ENCODE assay signal across 20 cellular contexts in the genomic region with DNA sequence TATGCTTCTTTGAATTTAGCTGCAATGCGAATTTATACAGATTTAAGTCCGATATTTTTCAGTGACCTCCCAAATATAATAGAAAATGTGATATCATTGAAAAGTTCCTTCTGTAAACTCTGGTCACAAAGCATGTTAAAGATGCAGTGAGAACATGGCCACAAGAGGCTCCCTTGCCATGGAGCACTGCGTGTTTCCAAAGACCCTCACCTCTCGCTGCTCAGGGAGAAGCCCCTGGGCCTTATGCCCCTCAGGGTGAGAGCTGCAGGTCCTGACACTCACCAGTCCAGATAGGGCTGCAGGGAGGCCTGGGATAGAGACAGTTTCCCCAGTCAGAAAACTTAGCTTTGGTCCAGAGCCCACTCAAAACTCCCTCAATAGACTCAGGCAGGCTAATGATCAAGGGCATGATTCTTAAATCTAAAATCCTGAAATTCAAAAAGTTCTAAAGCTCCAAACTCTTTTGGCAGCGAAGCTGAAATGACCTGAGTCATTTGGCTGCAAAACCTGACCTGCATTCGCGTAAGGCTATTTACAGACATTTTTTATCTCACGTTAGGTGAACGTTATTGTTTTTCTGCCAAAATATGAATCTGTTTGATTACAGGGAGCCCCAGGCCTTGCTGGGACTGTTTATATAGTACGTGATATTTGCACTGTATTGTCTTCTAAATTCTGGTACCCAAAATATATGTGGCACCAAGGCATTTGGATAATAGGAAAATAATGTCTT.
DNase-seq lines count a peak whose midpoint lies in the region; ATAC-seq and TF ChIP-seq lines count a peak whose summit lies in the region.
"Had no signal": no experiment of that assay in that cellular context is flagged by ENCODE, and none has a peak within 500 bp of the region (broad histone marks: within the 10 kb centered on the region; RNA-seq: fewer than 3 reads in every experiment).

No MANE protein-coding gene starts in this region.

- H3K9me3 ChIP-seq in PC-9 (ENCODE audit: insufficient read depth, low read depth) = no peaks in the 10 kb centered on the region
- no peaks in the 10 kb centered on the region for H3K9me3 ChIP-seq in neural cell (ENCODE audit: low read length)
- H3K9me3 ChIP-seq in suprapubic skin = no peaks in the 10 kb centered on the region
- H3K9me3 ChIP-seq: heart right ventricle, thoracic aorta had no signal

- ATAC-seq in GM23338 (peak; percentile 95), foreskin keratinocyte (no peak)
- ATAC-seq: sciatic nerve; stimulated activated effector memory CD8-positive, alpha-beta T cell treated with anti-CD3 and anti-CD28 coated beads, Interleukin-12 subunit alpha, Interleukin-12 subunit beta, amount 100 ng/mL, for 72 hours; T-cell had no signal

- BruUV-seq in PC-9 (replicated peaks; lab: Mats Ljungman, UMichigan) = no TSS peak

- H3K9ac ChIP-seq in neural cell (ENCODE audit: low read length) = no peak overlapping the region

- no peaks in the 10 kb centered on the region for H3K27me3 Mint-ChIP-seq in GM23338 (ENCODE audit: insufficient read depth, low read depth, poor library complexity)
- H3K27me3 Mint-ChIP-seq: activated naive CD4-positive, alpha-beta T cell treated with anti-CD3 and anti-CD28 coated beads, Interleukin-2, amount 10 ng/mL, durations not matched to agents 7 days and 5 days; T-cell had no signal

- H2AFZ ChIP-seq in GM23338 (peak overlapping the region; percentile 48; the same call in 1 of the 2 replicates), PC-9 (peak overlapping the region; percentile 50; the same call in 1 of the 2 replicates), neural cell (ENCODE audit: low read depth, low read length) (no peak overlapping the region)

- peak; percentile 62 for TF ChIP-seq CTCF in GM23338 (conservative IDR thresholded peaks at IDR 0.05; ENCODE audit: low read depth in 2 of 2)
- no peak for TF ChIP-seq CTCF in PC-9 (conservative IDR thresholded peaks at IDR 0.05)
- peak; percentile 4 for TF ChIP-seq CTCF in foreskin keratinocyte (conservative IDR thresholded peaks at IDR 0.05)
- peak; percentile 18 for TF ChIP-seq CTCF in neural cell (IDR thresholded peaks at IDR 0.05; ENCODE audit: poor library complexity, severe bottlenecking)
- TF ChIP-seq CTCF in suprapubic skin (IDR thresholded peaks at IDR 0.05) = no peak

- peak overlapping the region; percentile 77 for H3K27ac Mint-ChIP-seq in GM23338
- H3K27ac Mint-ChIP-seq: activated naive CD4-positive, alpha-beta T cell treated with anti-CD3 and anti-CD28 coated beads, Interleukin-2, amount 10 ng/mL, durations not matched to agents 7 days and 5 days; mesothelial cell of epicardium; stimulated activated effector memory CD8-positive, alpha-beta T cell treated with anti-CD3 and anti-CD28 coated beads, Interleukin-12 subunit alpha, Interleukin-12 subunit beta, amount 100 ng/mL, for 72 hours; T-cell had no signal

- no peaks in the 10 kb centered on the region; the same call in 2 of the 3 replicates for H3K9me3 Mint-ChIP-seq in GM23338
- H3K9me3 Mint-ChIP-seq: mesothelial cell of epicardium; stimulated activated effector memory CD8-positive, alpha-beta T cell treated with anti-CD3 and anti-CD28 coated beads, Interleukin-12 subunit alpha, Interleukin-12 subunit beta, amount 100 ng/mL, for 72 hours; T-cell had no signal

- H3K4me1 ChIP-seq in GM23338 (ENCODE audit: insufficient read depth) (0 out of 2 replicates have a peak, but pooled peaks cover 4% of the 10 kb centered on the region), PC-9 (replicated peaks; ENCODE audit: insufficient read depth) (no peaks in the 10 kb centered on the region), foreskin keratinocyte (no peaks in the 10 kb centered on the region), suprapubic skin (no peaks in the 10 kb centered on the region)

- CTCF ChIA-PET in PC-9 (lab: Charles Lee) = no interaction called here

- H3K4me1 Mint-ChIP-seq in GM23338 = peaks cover 8% of the 10 kb centered on the region
- H3K4me1 Mint-ChIP-seq: activated naive CD4-positive, alpha-beta T cell treated with anti-CD3 and anti-CD28 coated beads, Interleukin-2, amount 10 ng/mL, durations not matched to agents 7 days and 5 days; mesothelial cell of epicardium; stimulated activated effector memory CD8-positive, alpha-beta T cell treated with anti-CD3 and anti-CD28 coated beads, Interleukin-12 subunit alpha, Interleukin-12 subunit beta, amount 100 ng/mL, for 72 hours; T-cell had no signal

- 66% methylated on average over 10 of the region's 10 CpGs for WGBS in suprapubic skin

- peaks cover 2% of the 10 kb centered on the region; the same call in 1 of the 3 replicates for H3K36me3 Mint-ChIP-seq in GM23338 (ENCODE audit: low read depth)
- H3K36me3 Mint-ChIP-seq: activated naive CD4-positive, alpha-beta T cell treated with anti-CD3 and anti-CD28 coated beads, Interleukin-2, amount 10 ng/mL, durations not matched to agents 7 days and 5 days; mesothelial cell of epicardium; stimulated activated effector memory CD8-positive, alpha-beta T cell treated with anti-CD3 and anti-CD28 coated beads, Interleukin-12 subunit alpha, Interleukin-12 subunit beta, amount 100 ng/mL, for 72 hours; T-cell had no signal

- no peak for TF ChIP-seq EP300 in neural cell (conservative IDR thresholded peaks at IDR 0.05; ENCODE audit: poor library complexity, severe bottlenecking)
- TF ChIP-seq EP300 in suprapubic skin (IDR thresholded peaks at IDR 0.05) = no peak

- H3K4me3 ChIP-seq in GM23338 = no peak overlapping the region
- H3K4me3 ChIP-seq in PC-9 = no peak overlapping the region
- no peak overlapping the region for H3K4me3 ChIP-seq in neural cell (ENCODE audit: low read length)
- H3K4me3 ChIP-seq in suprapubic skin = no peak overlapping the region
- H3K4me3 ChIP-seq: heart right ventricle, thoracic aorta had no signal

- no peak overlapping the region for H3K4me2 ChIP-seq in GM23338
- no peak overlapping the region for H3K4me2 ChIP-seq in PC-9
- no peak overlapping the region for H3K4me2 ChIP-seq in neural cell (ENCODE audit: low read length)

- H3K27me3 ChIP-seq in GM23338 (ENCODE audit: insufficient read depth) = no peaks in the 10 kb centered on the region
- H3K27me3 ChIP-seq in PC-9 (ENCODE audit: insufficient read depth, low read depth) = no peaks in the 10 kb centered on the region
- no peaks in the 10 kb centered on the region for H3K27me3 ChIP-seq in foreskin keratinocyte
- H3K27me3 ChIP-seq in neural cell (ENCODE audit: insufficient read depth, low read depth, low read length) = no peaks in the 10 kb centered on the region
- no peaks in the 10 kb centered on the region for H3K27me3 ChIP-seq in suprapubic skin
- H3K27me3 ChIP-seq: heart right ventricle had no signal

- no peaks in the 10 kb centered on the region for H3K9me2 ChIP-seq in GM23338 (ENCODE audit: insufficient read depth)
- no peaks in the 10 kb centered on the region for H3K9me2 ChIP-seq in PC-9 (ENCODE audit: insufficient read depth)
- no peaks in the 10 kb centered on the region for H3K9me2 ChIP-seq in neural cell (ENCODE audit: insufficient read depth, low read length)

- POLR2A ChIA-PET in PC-9 (lab: Charles Lee; ENCODE audit: unreplicated experiment) = interaction anchor here (0.7 kb wide), 1 partner anchor 398 kb away, joined by 3 read pairs; no protein-coding TSS in a partner anchor

- H3K27ac ChIP-seq in GM23338 (ENCODE audit: low read depth) (no peak overlapping the region), PC-9 (no peak overlapping the region), foreskin keratinocyte (no peak overlapping the region), neural cell (ENCODE audit: low read length) (no peak overlapping the region), suprapubic skin (no peak overlapping the region)
- H3K27ac ChIP-seq: thoracic aorta had no signal

- no peak overlapping the region for H3K4me3 Mint-ChIP-seq in GM23338
- H3K4me3 Mint-ChIP-seq: activated naive CD4-positive, alpha-beta T cell treated with anti-CD3 and anti-CD28 coated beads, Interleukin-2, amount 10 ng/mL, durations not matched to agents 7 days and 5 days; mesothelial cell of epicardium; stimulated activated effector memory CD8-positive, alpha-beta T cell treated with anti-CD3 and anti-CD28 coated beads, Interleukin-12 subunit alpha, Interleukin-12 subunit beta, amount 100 ng/mL, for 72 hours; T-cell had no signal

- TF ChIP-seq RAD21 in neural cell (conservative IDR thresholded peaks at IDR 0.05) = no peak

- intact Hi-C loops in PC-9 (cut with micrococcal nuclease; ENCODE audit: unreplicated experiment) = no loop called here

- H3F3A ChIP-seq in GM23338 (replicated peaks; ENCODE audit: low read depth) (no peaks in the 10 kb centered on the region), PC-9 (ENCODE audit: insufficient read depth, low read depth) (no peaks in the 10 kb centered on the region), neural cell (ENCODE audit: insufficient read depth, low read length, poor library complexity, severe bottlenecking) (peaks cover 4% of the 10 kb centered on the region)

- TF ChIP-seq POLR2A in suprapubic skin (IDR thresholded peaks at IDR 0.05) = no peak

- H4K20me1 ChIP-seq in GM23338 (replicated peaks; ENCODE audit: insufficient read depth) (no peaks in the 10 kb centered on the region), PC-9 (ENCODE audit: insufficient read depth) (no peaks in the 10 kb centered on the region), neural cell (ENCODE audit: insufficient read depth) (no peaks in the 10 kb centered on the region)

- no peaks in the 10 kb centered on the region for H3K79me2 ChIP-seq in GM23338 (replicated peaks; ENCODE audit: insufficient read depth)
- no peaks in the 10 kb centered on the region for H3K79me2 ChIP-seq in PC-9 (ENCODE audit: low read depth)
- no peaks in the 10 kb centered on the region for H3K79me2 ChIP-seq in neural cell (replicated peaks; ENCODE audit: insufficient read depth, low read length)

- H3K36me3 ChIP-seq in GM23338 (ENCODE audit: insufficient read depth) (no peaks in the 10 kb centered on the region), PC-9 (ENCODE audit: low read depth) (no peaks in the 10 kb centered on the region), neural cell (ENCODE audit: insufficient read depth, low read length) (no peaks in the 10 kb centered on the region), suprapubic skin (no peaks in the 10 kb centered on the region)
- H3K36me3 ChIP-seq: heart right ventricle, thoracic aorta had no signal

- DNase-seq in GM23338 (ENCODE audit: low spot score) (peak; percentile 69), PC-9 (no peak), foreskin keratinocyte (no peak), NCI-H2171 treated with DMSO at 0.1 percent for 48 hours (lab: John Stamatoyannopoulos, UW) (no peak), HPDE6-E6E7 (ENCODE audit: extremely low spot score) (no peak), suprapubic skin (ENCODE audit: low spot score in 2 of 2) (no peak)
- DNase-seq: activated CD4-positive, alpha-beta T cell treated with anti-CD3 and anti-CD28 coated beads, Interleukin-2, amount 50 U/mL, for 4 hours; activated naive CD4-positive, alpha-beta T cell treated with anti-CD3 and anti-CD28 coated beads, Interleukin-2, amount 10 ng/mL, durations not matched to agents 7 days and 5 days; activated T-cell treated with anti-CD3 and anti-CD28 coated beads for 4 hours; heart right ventricle; Karpas-422; kidney; NCI-H1092 treated with DMSO at 0.1 percent for 48 hours; NCI-H2081; T-cell had no signal

TF ChIP-seq in GM23338, 12 proteins besides CTCF, POLR2A, EP300 and RAD21 (continues in another document):
- no peak for TF ChIP-seq STAT1 (IDR thresholded peaks at IDR 0.05; ENCODE audit: unreplicated experiment)

Comparison
In these comparisons a context has a peak if more than half of its experiments do, and no peak if none do; other contexts are left out.
1. CTCF ChIP-seq: peak in GM23338 (2 of 2), foreskin keratinocyte (single experiment) and neural cell (single experiment); none in PC-9 (single experiment) and suprapubic skin (0 of 2).